Comparison of ENCODE assay signal across 18 cellular contexts in the genomic region with DNA sequence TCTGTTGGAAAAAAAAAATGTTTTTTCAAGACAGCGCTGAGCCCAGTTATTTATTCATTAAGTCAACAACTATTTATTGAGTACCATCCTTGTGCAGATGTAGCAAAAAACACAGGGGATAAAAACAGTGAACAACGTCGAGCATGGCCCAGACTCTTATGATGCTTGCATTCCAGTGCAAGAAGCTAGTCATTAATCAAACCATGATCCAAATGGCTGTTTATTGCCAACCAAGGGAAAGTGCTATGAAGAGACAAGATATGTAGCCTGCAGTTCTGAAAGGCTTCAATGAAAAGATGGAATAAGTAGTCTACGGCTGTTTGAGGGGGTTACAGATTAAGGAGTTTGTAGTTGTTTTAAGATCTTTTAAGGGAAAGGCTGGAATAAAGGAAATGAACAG.
"Had no signal": no experiment of that assay in that cellular context is flagged by ENCODE, and none has a peak within 500 bp of the region (broad histone marks: within the 10 kb centered on the region; RNA-seq: fewer than 3 reads in every experiment).

No MANE protein-coding gene starts in this region.

- H3K36me3 ChIP-seq: MG63 had no signal

- DNase-seq: IMR-90, Karpas-422, KG1, MG63, NCI-H1092, NCI-H1105 treated with DMSO at 0.1 percent for 48 hours, NCI-H1417 treated with DMSO at 0.1 percent for 48 hours, NCI-H1694 treated with DMSO at 0.1 percent for 48 hours, NCI-H1930, NCI-H2081, NCI-H2107, NCI-H2227 treated with DMSO at 0.1 percent for 48 hours, NCI-H524, NCI-H69, NCI-H774, RPMI8226, SHP77 had no signal

- H3K4me3 ChIP-seq: MG63 had no signal

- H3K9me3 ChIP-seq: MG63 had no signal

- ATAC-seq: HepG2 had no signal

- H3K27me3 ChIP-seq: MG63 had no signal
